11 cellular contexts compared by ENCODE assay signal in genomic region chr19:7699422-7700127, GRCh38. TPM values are rescaled to one million over a fixed set of nuclear protein-coding genes. Genes with fewer than 3 reads are reported as not detected.
DNase-seq lines count a peak whose midpoint lies in the region; ATAC-seq and TF ChIP-seq lines count a peak whose summit lies in the region.
"Had no signal": no experiment of that assay in that cellular context is flagged by ENCODE, and none has a peak within 500 bp of the region (broad histone marks: within the 10 kb centered on the region; RNA-seq: fewer than 3 reads in every experiment).

No MANE protein-coding gene starts in this region.

- H3K36me3 ChIP-seq in Peyer's patch: no peaks in the 10 kb centered on the region

- H3K27ac ChIP-seq in Peyer's patch: peak overlapping the region in 1 of 4 donors; percentile 52
- H3K27ac ChIP-seq: A549, SK-N-MC had no signal

- peak; percentile 94 to 97 for ATAC-seq in activated T-cell treated with anti-CD3 and anti-CD28 coated beads, Interleukin-2, amount 50 U/mL, for 72 hours (replicated peaks in 1 of 2)

- no peaks in the 10 kb centered on the region for H3K27me3 ChIP-seq in Peyer's patch

- peak; percentile 28 to 45 for DNase-seq in activated CD4-positive, alpha-beta T cell treated with anti-CD3 and anti-CD28 coated beads for 24 hours (ENCODE audit: low read depth in 2 of 2)
- no peak for DNase-seq in activated CD4-positive, alpha-beta T cell treated with anti-CD3 and anti-CD28 coated beads for 1 hour
- DNase-seq in LoVo (ENCODE audit: low spot score) (peak; percentile 13), C1 segment of cervical spinal cord (lab: John Stamatoyannopoulos, UW) (no peak), Peyer's patch (no peak), GOT3 (lab: John Stamatoyannopoulos, UW) (no peak)
- DNase-seq in activated T-cell treated with anti-CD3 and anti-CD28 coated beads, Interleukin-2, amount 50 U/mL, for 72 hours: peak; percentile 79 to 80
- DNase-seq in stimulated activated CD4-positive, alpha-beta T cell treated with anti-CD3 and anti-CD28 coated beads, Interleukin-4, amount 100 ng/mL, for 24 hours: peak; percentile 58

- H3K36me3 Mint-ChIP-seq in activated T-cell treated with anti-CD3 and anti-CD28 coated beads, Interleukin-2, amount 50 U/mL, for 72 hours (ENCODE audit: insufficient read depth in 2 of 2): no peaks in the 10 kb centered on the region

- no peak for TF ChIP-seq POLR2A in Peyer's patch (IDR thresholded peaks at IDR 0.05)

- H3K4me3 Mint-ChIP-seq in activated T-cell treated with anti-CD3 and anti-CD28 coated beads, Interleukin-2, amount 50 U/mL, for 72 hours: peak overlapping the region; percentile 68 to 80

- H3K4me1 Mint-ChIP-seq in activated T-cell treated with anti-CD3 and anti-CD28 coated beads, Interleukin-2, amount 50 U/mL, for 72 hours (ENCODE audit: low read depth): peaks cover 38% of the 10 kb centered on the region

- no peaks in the 10 kb centered on the region for H3K9me3 ChIP-seq in Peyer's patch
- H3K9me3 ChIP-seq: A549 had no signal

- H3K9me3 Mint-ChIP-seq in activated T-cell treated with anti-CD3 and anti-CD28 coated beads, Interleukin-2, amount 50 U/mL, for 72 hours: no peaks in the 10 kb centered on the region

- no peak for TF ChIP-seq CTCF in Peyer's patch (IDR thresholded peaks at IDR 0.05)

- peaks cover 0 to 19% (median 0%) of the 10 kb centered on the region in 4 donors for H3K4me1 ChIP-seq in Peyer's patch
- H3K4me1 ChIP-seq: A549 had no signal

- peak overlapping the region; percentile 73 for H3K27ac Mint-ChIP-seq in activated T-cell treated with anti-CD3 and anti-CD28 coated beads, Interleukin-2, amount 50 U/mL, for 72 hours

- H3K4me3 ChIP-seq in Peyer's patch: no peak overlapping the region
- H3K4me3 ChIP-seq: A549, lung, SK-N-MC had no signal

- H3K27me3 Mint-ChIP-seq in activated T-cell treated with anti-CD3 and anti-CD28 coated beads, Interleukin-2, amount 50 U/mL, for 72 hours (ENCODE audit: low read depth): peaks cover 10% of the 10 kb centered on the region

RNA-seq across cellular contexts. Expression of gene FCER2, which starts 2.4 kb away (rescaled TPM):
- 1 to 10 TPM; 2.3 to 7.7 TPM for total RNA-seq in activated T-cell treated with anti-CD3 and anti-CD28 coated beads, Interleukin-2, amount 50 U/mL, for 72 hours
- total RNA-seq in Peyer's patch: 10 to 100 TPM in 1 of 4 donors, 1 to 10 TPM in 1, not detected in 2; 2.0 to 10.7 TPM

RNA-seq across cellular contexts. Expression of gene TRAPPC5, which starts 18.9 kb away (rescaled TPM):
- 10 to 100 TPM; 73.0 to 78.2 TPM for total RNA-seq in activated T-cell treated with anti-CD3 and anti-CD28 coated beads, Interleukin-2, amount 50 U/mL, for 72 hours
- total RNA-seq in Peyer's patch: 10 to 100 TPM; 18.2 to 55.8 (median 54.0) TPM

RNA-seq across cellular contexts. Expression of gene MCEMP1, which starts 22.7 kb away (rescaled TPM):
- not detected for total RNA-seq in activated T-cell treated with anti-CD3 and anti-CD28 coated beads, Interleukin-2, amount 50 U/mL, for 72 hours
- not detected for total RNA-seq in Peyer's patch

RNA-seq across cellular contexts. Expression of gene RETN, which starts 30.7 kb away (rescaled TPM):
- not detected for total RNA-seq in activated T-cell treated with anti-CD3 and anti-CD28 coated beads, Interleukin-2, amount 50 U/mL, for 72 hours
- not detected for total RNA-seq in Peyer's patch

RNA-seq across cellular contexts. Expression of gene CLEC4G, which starts 32.3 kb away (rescaled TPM):
- not detected for total RNA-seq in activated T-cell treated with anti-CD3 and anti-CD28 coated beads, Interleukin-2, amount 50 U/mL, for 72 hours
- total RNA-seq in Peyer's patch: 1 to 10 TPM in 1 of 4 donors, not detected in 3; 1.1 TPM

Comparison
In these comparisons a context has a peak if more than half of its experiments do, and no peak if none do; other contexts are left out.
1. DNase-seq: peak in activated CD4-positive, alpha-beta T cell treated with anti-CD3 and anti-CD28 coated beads for 24 hours (2 of 2), LoVo (single experiment), activated T-cell treated with anti-CD3 and anti-CD28 coated beads, Interleukin-2, amount 50 U/mL, for 72 hours (2 of 2) and stimulated activated CD4-positive, alpha-beta T cell treated with anti-CD3 and anti-CD28 coated beads, Interleukin-4, amount 100 ng/mL, for 24 hours (single experiment); none in activated CD4-positive, alpha-beta T cell treated with anti-CD3 and anti-CD28 coated beads for 1 hour (single experiment), C1 segment of cervical spinal cord (0 of 14), Peyer's patch (0 of 3) and GOT3 (single experiment).